Comparison of ENCODE assay signal across 26 cellular contexts in the genomic region with DNA sequence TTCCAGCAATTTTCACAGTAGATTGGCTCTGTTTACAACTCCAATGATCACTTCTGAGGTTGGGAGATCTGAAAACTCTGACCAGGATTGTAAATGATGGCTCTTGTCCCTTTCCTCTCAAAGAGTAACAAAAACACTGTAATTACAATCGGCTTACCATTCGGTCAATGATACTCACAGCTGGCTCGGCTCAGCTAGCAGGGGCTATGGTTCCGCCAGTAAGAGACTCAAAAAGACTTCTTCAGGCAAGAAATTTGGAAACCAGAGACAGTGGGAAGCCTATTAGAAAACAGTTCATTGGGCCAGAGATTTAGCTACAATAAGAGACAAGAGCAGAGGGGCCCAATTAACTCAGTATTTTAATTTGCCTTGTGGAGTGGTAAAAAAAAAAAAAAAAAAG.
"Had no signal": no experiment of that assay in that cellular context is flagged by ENCODE, and none has a peak within 500 bp of the region (broad histone marks: within the 10 kb centered on the region; RNA-seq: fewer than 3 reads in every experiment).

No MANE protein-coding gene starts in this region.

- H3K27ac ChIP-seq: cardiac muscle cell, coronary artery, gastrocnemius medialis, hepatocyte, sigmoid colon, upper lobe of left lung, vagina had no signal

- H3K27ac Mint-ChIP-seq: activated CD4-positive, alpha-beta memory T cell treated with anti-CD3 and anti-CD28 coated beads, Interleukin-2, amount 10 ng/mL, durations not matched to agents 7 days and 5 days; activated CD4-positive, alpha-beta T cell treated with anti-CD3 and anti-CD28 coated beads, Interleukin-2, amount 10 ng/mL, durations not matched to agents 7 days and 5 days; activated naive CD4-positive, alpha-beta T cell treated with anti-CD3 and anti-CD28 coated beads, Interleukin-2, amount 50 U/mL, for 72 hours; activated T-helper 2 cell treated with anti-CD3 and anti-CD28 coated beads, Interferon-gamma antibody, Interleukin-2, Interleukin-4, amounts not matched to agents 10 μg/mL and 5 μg/mL and 100 μg/mL, durations not matched to agents 14 hours and 24 hours and 36 hours; effector memory CD8-positive, alpha-beta T cell; memory B cell; naive thymus-derived CD4-positive, alpha-beta T cell; stimulated activated effector memory CD8-positive, alpha-beta T cell treated with anti-CD3 and anti-CD28 coated beads, Interleukin-12 subunit alpha, Interleukin-12 subunit beta, amount 100 ng/mL, for 72 hours; stimulated activated naive CD8-positive, alpha-beta T cell treated with anti-CD3 and anti-CD28 coated beads, Interleukin-15, Interleukin-2, amounts not matched to agents 100 ng/mL and 50 ng/mL, for 24 hours; WTC11 had no signal

- H3K4me1 Mint-ChIP-seq: activated CD4-positive, alpha-beta memory T cell treated with anti-CD3 and anti-CD28 coated beads, Interleukin-2, amount 10 ng/mL, durations not matched to agents 7 days and 5 days; activated CD4-positive, alpha-beta T cell treated with anti-CD3 and anti-CD28 coated beads, Interleukin-2, amount 10 ng/mL, durations not matched to agents 7 days and 5 days; memory B cell; naive thymus-derived CD4-positive, alpha-beta T cell; stimulated activated effector memory CD8-positive, alpha-beta T cell treated with anti-CD3 and anti-CD28 coated beads, Interleukin-12 subunit alpha, Interleukin-12 subunit beta, amount 100 ng/mL, for 72 hours had no signal

- H3K36me3 ChIP-seq: cardiac muscle cell, gastrocnemius medialis, sigmoid colon, upper lobe of left lung, vagina had no signal

- ATAC-seq: activated naive CD4-positive, alpha-beta T cell treated with anti-CD3 and anti-CD28 coated beads, Interleukin-2, amount 50 U/mL, for 72 hours; effector memory CD8-positive, alpha-beta T cell; gastrocnemius medialis; left cardiac atrium; naive thymus-derived CD4-positive, alpha-beta T cell; stimulated activated effector memory CD8-positive, alpha-beta T cell treated with anti-CD3 and anti-CD28 coated beads, Interleukin-12 subunit alpha, Interleukin-12 subunit beta, amount 100 ng/mL, for 72 hours; WTC11 had no signal

- H3K79me2 ChIP-seq: hepatocyte had no signal

- H3K4me1 ChIP-seq: gastrocnemius medialis, sigmoid colon, upper lobe of left lung, vagina had no signal

- H3K9me3 Mint-ChIP-seq: activated CD4-positive, alpha-beta memory T cell treated with anti-CD3 and anti-CD28 coated beads, Interleukin-2, amount 10 ng/mL, durations not matched to agents 7 days and 5 days; activated CD4-positive, alpha-beta T cell treated with anti-CD3 and anti-CD28 coated beads, Interleukin-2, amount 10 ng/mL, durations not matched to agents 7 days and 5 days; stimulated activated naive CD8-positive, alpha-beta T cell treated with anti-CD3 and anti-CD28 coated beads, Interleukin-15, Interleukin-2, amounts not matched to agents 100 ng/mL and 50 ng/mL, for 24 hours had no signal

- H3K9me3 ChIP-seq: gastrocnemius medialis, sigmoid colon, upper lobe of left lung, vagina had no signal

- H3K4me3 ChIP-seq: cardiac muscle cell, coronary artery, dorsolateral prefrontal cortex, gastrocnemius medialis, hepatocyte, sigmoid colon, upper lobe of left lung, vagina had no signal

- H3K27me3 Mint-ChIP-seq: activated CD4-positive, alpha-beta memory T cell treated with anti-CD3 and anti-CD28 coated beads, Interleukin-2, amount 10 ng/mL, durations not matched to agents 7 days and 5 days; activated CD4-positive, alpha-beta T cell treated with anti-CD3 and anti-CD28 coated beads, Interleukin-2, amount 10 ng/mL, durations not matched to agents 7 days and 5 days; effector memory CD8-positive, alpha-beta T cell; memory B cell; naive thymus-derived CD4-positive, alpha-beta T cell; stimulated activated naive CD8-positive, alpha-beta T cell treated with anti-CD3 and anti-CD28 coated beads, Interleukin-15, Interleukin-2, amounts not matched to agents 100 ng/mL and 50 ng/mL, for 24 hours had no signal

- H3K36me3 Mint-ChIP-seq: activated naive CD4-positive, alpha-beta T cell treated with anti-CD3 and anti-CD28 coated beads, Interleukin-2, amount 50 U/mL, for 72 hours; memory B cell; naive thymus-derived CD4-positive, alpha-beta T cell; stimulated activated effector memory CD8-positive, alpha-beta T cell treated with anti-CD3 and anti-CD28 coated beads, Interleukin-12 subunit alpha, Interleukin-12 subunit beta, amount 100 ng/mL, for 72 hours had no signal

- H3K27me3 ChIP-seq: cardiac muscle cell, dorsolateral prefrontal cortex, gastrocnemius medialis, hepatocyte, sigmoid colon, upper lobe of left lung, vagina had no signal

- H3K4me3 Mint-ChIP-seq: activated CD4-positive, alpha-beta memory T cell treated with anti-CD3 and anti-CD28 coated beads, Interleukin-2, amount 10 ng/mL, durations not matched to agents 7 days and 5 days; activated CD4-positive, alpha-beta T cell treated with anti-CD3 and anti-CD28 coated beads, Interleukin-2, amount 10 ng/mL, durations not matched to agents 7 days and 5 days; effector memory CD8-positive, alpha-beta T cell; memory B cell; naive thymus-derived CD4-positive, alpha-beta T cell; stimulated activated effector memory CD8-positive, alpha-beta T cell treated with anti-CD3 and anti-CD28 coated beads, Interleukin-12 subunit alpha, Interleukin-12 subunit beta, amount 100 ng/mL, for 72 hours; stimulated activated naive CD8-positive, alpha-beta T cell treated with anti-CD3 and anti-CD28 coated beads, Interleukin-15, Interleukin-2, amounts not matched to agents 100 ng/mL and 50 ng/mL, for 24 hours; WTC11 had no signal

- H3K4me2 ChIP-seq: hepatocyte had no signal

- DNase-seq: activated CD4-positive, alpha-beta memory T cell treated with anti-CD3 and anti-CD28 coated beads, Interleukin-2, amount 10 ng/mL, durations not matched to agents 7 days and 5 days; activated CD4-positive, alpha-beta T cell treated with anti-CD3 and anti-CD28 coated beads for 1 hour; activated CD4-positive, alpha-beta T cell treated with anti-CD3 and anti-CD28 coated beads, Interleukin-2, amount 10 ng/mL, durations not matched to agents 7 days and 5 days; activated T-cell treated with anti-CD3 and anti-CD28 coated beads, Interleukin-2, amount 50 U/mL, for 48 hours; effector memory CD8-positive, alpha-beta T cell; erythroblast; gastrocnemius medialis; left cardiac atrium; midbrain; naive thymus-derived CD4-positive, alpha-beta T cell; sigmoid colon; small intestine; stimulated activated CD4-positive, alpha-beta T cell treated with anti-CD3 and anti-CD28 coated beads, Interleukin-4, amount 100 ng/mL, for 24 hours; T-helper 2 cell; upper lobe of left lung had no signal

- H2AFZ ChIP-seq: hepatocyte had no signal
